In the genomic region with DNA sequence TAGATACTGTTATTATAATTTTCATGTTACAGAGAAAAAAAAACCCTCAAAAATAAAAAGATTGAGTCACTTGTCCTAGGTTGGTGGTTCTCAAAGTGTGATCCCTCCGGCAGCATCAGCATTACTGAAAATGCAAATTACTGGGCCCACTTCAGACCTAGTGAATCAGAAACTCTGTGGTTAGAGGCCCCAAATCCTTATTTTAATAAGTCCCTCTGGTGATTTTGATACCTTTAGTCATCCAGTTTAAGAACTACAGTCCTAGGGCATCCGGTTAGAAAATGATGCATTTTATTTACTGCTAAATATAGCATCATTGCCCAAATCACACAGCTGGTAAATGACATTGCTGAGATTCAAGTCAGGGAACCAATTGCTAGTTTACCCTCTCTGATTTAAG, we compare ENCODE assay signal across 16 cellular contexts.
DNase-seq lines count a peak whose midpoint lies in the region; ATAC-seq and TF ChIP-seq lines count a peak whose summit lies in the region.
"Had no signal": no experiment of that assay in that cellular context is flagged by ENCODE, and none has a peak within 500 bp of the region (broad histone marks: within the 10 kb centered on the region; RNA-seq: fewer than 3 reads in every experiment).

No MANE protein-coding gene starts in this region.

- POLR2A ChIA-PET in CD8-positive, alpha-beta memory T cell (lab: Charles Lee) = no interaction called here

- no peak for ATAC-seq in RWPE2 (ENCODE audit: low read depth)
- ATAC-seq: body of pancreas, GM23338 had no signal

- no peaks in the 10 kb centered on the region for H3K27me3 ChIP-seq in RWPE2 (ENCODE audit: insufficient read depth, poor library complexity, severe bottlenecking)
- H3K27me3 ChIP-seq in CD8-positive, alpha-beta memory T cell (ENCODE audit: insufficient read depth, low read length, poor library complexity, severe bottlenecking) = no peaks in the 10 kb centered on the region
- H3K27me3 ChIP-seq: body of pancreas had no signal

- TF ChIP-seq CTCF in RWPE2 (IDR thresholded peaks at IDR 0.05; ENCODE audit: poor library complexity, severe bottlenecking) = no peak

- H3K4me3 ChIP-seq in RWPE2 (ENCODE audit: severe bottlenecking) = no peak overlapping the region
- H3K4me3 ChIP-seq in CD8-positive, alpha-beta memory T cell (ENCODE audit: low read length) = no peak overlapping the region
- H3K4me3 ChIP-seq: body of pancreas, dorsolateral prefrontal cortex, GM23338 had no signal

- no peaks in the 10 kb centered on the region for H3K36me3 ChIP-seq in RWPE2 (ENCODE audit: low read depth)
- H3K36me3 ChIP-seq in CD8-positive, alpha-beta memory T cell (ENCODE audit: insufficient read depth, low read length) = no peaks in the 10 kb centered on the region

- peaks cover 0 to 6% (median 0%) of the 10 kb centered on the region in 3 donors for H3K36me3 Mint-ChIP-seq in CD8-positive, alpha-beta memory T cell

- peaks cover 0 to 4% (median 0%) of the 10 kb centered on the region in 5 donors for H3K9me3 Mint-ChIP-seq in CD8-positive, alpha-beta memory T cell

- CTCF ChIA-PET in CD8-positive, alpha-beta memory T cell (lab: Charles Lee) = interaction anchor here (1.2 kb wide), 1 partner anchor 9 kb away, joined by 3 read pairs; no protein-coding TSS in a partner anchor

- H3K27ac ChIP-seq in RWPE2 (ENCODE audit: poor library complexity, severe bottlenecking) = peak overlapping the region; percentile 96
- H3K27ac ChIP-seq in CD8-positive, alpha-beta memory T cell (ENCODE audit: low read depth, low read length) = no peak overlapping the region
- H3K27ac ChIP-seq: body of pancreas, C4-2B, dorsolateral prefrontal cortex had no signal

- no peaks in the 10 kb centered on the region for H3K4me1 Mint-ChIP-seq in CD8-positive, alpha-beta memory T cell

- no peak overlapping the region for H3K27ac Mint-ChIP-seq in CD8-positive, alpha-beta memory T cell
- H3K27ac Mint-ChIP-seq: GM23338 had no signal

- DNase-seq in A172 (ENCODE audit: low spot score) (peak; percentile 90), EH (ENCODE audit: low read depth) (peak; percentile 84), RWPE2 (ENCODE audit: low spot score) (no peak), iris pigment epithelial cell (ENCODE audit: low read depth) (peak; percentile 12), NCI-H82 treated with DMSO at 0.1 percent for 48 hours (lab: John Stamatoyannopoulos, UW; ENCODE audit: unreplicated experiment) (no peak), NCI-H1105 treated with DMSO at 0.1 percent for 48 hours (lab: John Stamatoyannopoulos, UW) (no peak), foreskin melanocyte (no peak)
- DNase-seq in CD8-positive, alpha-beta memory T cell = no peak
- DNase-seq: body of pancreas; dorsolateral prefrontal cortex; islet precursor cell; NCI-H1930; NK-92 treated with Interleukin-12 subunit alpha and Interleukin-12 subunit beta, amount 100 ng/mL, for 24 hours; occipital lobe had no signal

- H3K27me3 Mint-ChIP-seq in CD8-positive, alpha-beta memory T cell = peaks cover 3 to 4% of the 10 kb centered on the region in 2 donors

- H3K4me1 ChIP-seq in RWPE2 (ENCODE audit: insufficient read depth, poor library complexity, severe bottlenecking) = peaks cover 45% of the 10 kb centered on the region
- H3K4me1 ChIP-seq in CD8-positive, alpha-beta memory T cell (ENCODE audit: insufficient read depth, low read length) = no peaks in the 10 kb centered on the region

- no peak overlapping the region for H3K4me3 Mint-ChIP-seq in CD8-positive, alpha-beta memory T cell
- H3K4me3 Mint-ChIP-seq: GM23338 had no signal

- H3K9me3 ChIP-seq in RWPE2 (ENCODE audit: severe bottlenecking) = peaks cover 4% of the 10 kb centered on the region
- no peaks in the 10 kb centered on the region for H3K9me3 ChIP-seq in CD8-positive, alpha-beta memory T cell (ENCODE audit: low read length)
- H3K9me3 ChIP-seq: body of pancreas had no signal

Comparison
In these comparisons a context has a peak if more than half of its experiments do, and no peak if none do; other contexts are left out.
1. DNase-seq: peak in A172 (single experiment), EH (single experiment) and iris pigment epithelial cell (single experiment); none in RWPE2 (single experiment), CD8-positive, alpha-beta memory T cell (0 of 5), NCI-H82 treated with DMSO at 0.1 percent for 48 hours (single experiment), NCI-H1105 treated with DMSO at 0.1 percent for 48 hours (single experiment) and foreskin melanocyte (single experiment).